In genomic region chr1:65425697-65426096, GRCh38 we compare ENCODE assay signal across 12 cellular contexts. TPM values are rescaled to one million over a fixed set of nuclear protein-coding genes. Genes with fewer than 3 reads are reported as not detected.
DNase-seq lines count a peak whose midpoint lies in the region; ATAC-seq and TF ChIP-seq lines count a peak whose summit lies in the region.
"Had no signal": no experiment of that assay in that cellular context is flagged by ENCODE, and none has a peak within 500 bp of the region (broad histone marks: within the 10 kb centered on the region; RNA-seq: fewer than 3 reads in every experiment).

No MANE protein-coding gene starts in this region.

- ATAC-seq in GM21360 (IDR thresholded peaks at IDR 0.05; ENCODE audit: unreplicated experiment): no peak
- ATAC-seq in activated CD4-positive, alpha-beta T cell treated with anti-CD3 and anti-CD28 coated beads for 36 hours: no peak
- ATAC-seq: activated naive CD4-positive, alpha-beta T cell treated with anti-CD3 and anti-CD28 coated beads, Interleukin-2, amount 50 U/mL, for 72 hours had no signal

- H3K4me2 ChIP-seq in SK-N-SH (peak overlapping the region; percentile 32), fibroblast of lung (ENCODE audit: extremely low read depth, insufficient read depth, low read length) (no peak overlapping the region)

- peaks cover 31% of the 10 kb centered on the region for H3K36me3 Mint-ChIP-seq in activated CD4-positive, alpha-beta T cell treated with anti-CD3 and anti-CD28 coated beads, Interleukin-2, amount 10 ng/mL, durations not matched to agents 24 days and 14 days (ENCODE audit: low read depth)
- H3K36me3 Mint-ChIP-seq in activated CD4-positive, alpha-beta T cell treated with anti-CD3 and anti-CD28 coated beads for 36 hours (ENCODE audit: low read depth): peaks cover 25% of the 10 kb centered on the region

- H3K9me3 ChIP-seq in SK-N-SH (no peaks in the 10 kb centered on the region), fibroblast of lung (ENCODE audit: control insufficient read depth, insufficient read depth, low read depth, low read length) (no peaks in the 10 kb centered on the region)
- H3K9me3 ChIP-seq: vagina had no signal

- peak; percentile 61 for DNase-seq in H4 (ENCODE audit: low spot score)
- no peak for DNase-seq in SK-N-SH
- DNase-seq in fibroblast of lung (ENCODE audit: low read depth in 2 of 2): peak; percentile 44 to 88
- DNase-seq in pulmonary artery endothelial cell (ENCODE audit: low read depth, low spot score): peak; percentile 87
- no peak for DNase-seq in activated CD4-positive, alpha-beta T cell treated with anti-CD3 and anti-CD28 coated beads, Interleukin-2, amount 10 ng/mL, durations not matched to agents 24 days and 14 days
- no peak for DNase-seq in activated CD4-positive, alpha-beta T cell treated with anti-CD3 and anti-CD28 coated beads for 36 hours
- no peak for DNase-seq in DMS79 treated with DMSO at 0.1 percent for 48 hours (lab: John Stamatoyannopoulos, UW)
- DNase-seq: DMS79, MM.1S had no signal

- peaks cover 32% of the 10 kb centered on the region for H3F3A ChIP-seq in SK-N-SH (replicated peaks; ENCODE audit: insufficient read depth)

- H3K9me3 Mint-ChIP-seq in activated CD4-positive, alpha-beta T cell treated with anti-CD3 and anti-CD28 coated beads, Interleukin-2, amount 10 ng/mL, durations not matched to agents 24 days and 14 days: no peaks in the 10 kb centered on the region
- H3K9me3 Mint-ChIP-seq in activated CD4-positive, alpha-beta T cell treated with anti-CD3 and anti-CD28 coated beads for 36 hours (ENCODE audit: low read depth): no peaks in the 10 kb centered on the region
- H3K9me3 Mint-ChIP-seq: activated naive CD4-positive, alpha-beta T cell treated with anti-CD3 and anti-CD28 coated beads, Interleukin-2, amount 50 U/mL, for 72 hours had no signal

- H3K4me3 ChIP-seq in SK-N-SH (ENCODE audit: low read depth in 2 of 2, low read length in 1 of 2): no peak overlapping the region
- no peak overlapping the region for H3K4me3 ChIP-seq in fibroblast of lung (replicated peaks in 1 of 4; ENCODE audit: control extremely low read depth in 1 of 4, insufficient read depth in 1 of 4, low read depth in 3 of 4, low read length in 4 of 4)
- H3K4me3 ChIP-seq: vagina had no signal

- peak in 1 of 2 experiments; percentile 33; a peak in 1 of 4 replicates for TF ChIP-seq EP300 in SK-N-SH (IDR thresholded peaks at IDR 0.05; ENCODE audit: borderline replicate concordance in 1 of 2, low read depth in 1 of 2, low read length in 1 of 2)

- no peaks in the 10 kb centered on the region for H3K9me2 ChIP-seq in SK-N-SH

- TF ChIP-seq RAD21 in SK-N-SH (IDR thresholded peaks at IDR 0.05; ENCODE audit: low read length): no peak

- H3K4me1 ChIP-seq in SK-N-SH (ENCODE audit: control insufficient read depth in 1 of 2, insufficient read depth in 2 of 2, low read depth in 1 of 2, low read length in 1 of 2) (peaks cover 10 to 37% of the 10 kb centered on the region in 2 experiments), fibroblast of lung (ENCODE audit: control insufficient read depth, extremely low read depth, insufficient read depth, low read length) (peaks cover 19% of the 10 kb centered on the region)

- H3K27me3 ChIP-seq in SK-N-SH (ENCODE audit: insufficient read depth) (no peaks in the 10 kb centered on the region), fibroblast of lung (ENCODE audit: control insufficient read depth, insufficient read depth, low read length) (no peaks in the 10 kb centered on the region)
- H3K27me3 ChIP-seq: vagina had no signal

- TF ChIP-seq CTCF in SK-N-SH (IDR thresholded peaks at IDR 0.05) (no peak), fibroblast of lung (conservative IDR thresholded peaks at IDR 0.05 in 1 of 2, IDR thresholded peaks at IDR 0.05 in 1 of 2; ENCODE audit: low read depth in 1 of 2, low read length in 2 of 2) (no peak)

- intact Hi-C loops in activated CD4-positive, alpha-beta T cell treated with anti-CD3 and anti-CD28 coated beads, Interleukin-2, amount 10 ng/mL, durations not matched to agents 24 days and 14 days (cut with micrococcal nuclease): loop anchor here (10.0 kb wide), 2 partner anchors 1499 to 1831 kb away; partner anchors contain the start of genes DNAI4, MIER1 and PGM1
- intact Hi-C loops in activated CD4-positive, alpha-beta T cell treated with anti-CD3 and anti-CD28 coated beads for 36 hours (cut with DNase I, micrococcal nuclease): loop anchor here in 1 of 2 experiments (10.0 kb wide), 1 partner anchor 1019 kb away; no protein-coding TSS in a partner anchor

- peaks cover 64% of the 10 kb centered on the region for H3K79me2 ChIP-seq in SK-N-SH (ENCODE audit: insufficient read depth)
- peaks cover 43% of the 10 kb centered on the region for H3K79me2 ChIP-seq in fibroblast of lung (ENCODE audit: control insufficient read depth, insufficient read depth, low read length)

- H3K4me3 Mint-ChIP-seq in activated CD4-positive, alpha-beta T cell treated with anti-CD3 and anti-CD28 coated beads, Interleukin-2, amount 10 ng/mL, durations not matched to agents 24 days and 14 days: no peak overlapping the region
- no peak overlapping the region for H3K4me3 Mint-ChIP-seq in activated CD4-positive, alpha-beta T cell treated with anti-CD3 and anti-CD28 coated beads for 36 hours

- WGBS in SK-N-SH (ENCODE audit: low lambda C conversion rate): 49% methylated on average over 3 of the region's 3 CpGs

- CTCF ChIA-PET in SK-N-SH (lab: Yijun Ruan, JAX): interaction anchor here (6.7 kb wide), 1 partner anchor 262 kb away, joined by 56 read pairs; no protein-coding TSS in a partner anchor
- CTCF ChIA-PET in activated CD4-positive, alpha-beta T cell treated with anti-CD3 and anti-CD28 coated beads for 36 hours (lab: Charles Lee): no interaction called here

- no peak overlapping the region for H2AFZ ChIP-seq in SK-N-SH (ENCODE audit: low read depth)
- no peak overlapping the region for H2AFZ ChIP-seq in fibroblast of lung (ENCODE audit: low read length)

- H3K27me3 Mint-ChIP-seq in activated CD4-positive, alpha-beta T cell treated with anti-CD3 and anti-CD28 coated beads, Interleukin-2, amount 10 ng/mL, durations not matched to agents 24 days and 14 days: no peaks in the 10 kb centered on the region
- no peaks in the 10 kb centered on the region for H3K27me3 Mint-ChIP-seq in activated CD4-positive, alpha-beta T cell treated with anti-CD3 and anti-CD28 coated beads for 36 hours

- H3K36me3 ChIP-seq in SK-N-SH (replicated peaks in 1 of 2; ENCODE audit: control insufficient read depth in 1 of 2, insufficient read depth in 2 of 2, low read length in 1 of 2) (peaks cover 28 to 38% of the 10 kb centered on the region in 2 experiments), fibroblast of lung (ENCODE audit: control insufficient read depth, insufficient read depth, low read length) (peaks cover 4% of the 10 kb centered on the region)

- peak overlapping the region; percentile 37; the same call in 1 of the 2 replicates for H3K9ac ChIP-seq in SK-N-SH
- H3K9ac ChIP-seq in fibroblast of lung (ENCODE audit: insufficient read depth, low read length): no peak overlapping the region

- H3K4me1 Mint-ChIP-seq in activated CD4-positive, alpha-beta T cell treated with anti-CD3 and anti-CD28 coated beads, Interleukin-2, amount 10 ng/mL, durations not matched to agents 24 days and 14 days: peaks cover 18% of the 10 kb centered on the region
- H3K4me1 Mint-ChIP-seq in activated CD4-positive, alpha-beta T cell treated with anti-CD3 and anti-CD28 coated beads for 36 hours: peaks cover 8% of the 10 kb centered on the region

- H3K27ac ChIP-seq in SK-N-SH (ENCODE audit: low read depth in 2 of 2, low read length in 1 of 2) (peak overlapping the region; percentile 18 to 74; a peak in 3 of 4 replicates), fibroblast of lung (ENCODE audit: insufficient read depth, low read length) (peak overlapping the region; percentile 53)
- H3K27ac ChIP-seq: vagina had no signal

- H4K20me1 ChIP-seq in SK-N-SH (ENCODE audit: insufficient read depth): peaks cover 7% of the 10 kb centered on the region; the same call in 1 of the 2 replicates
- no peaks in the 10 kb centered on the region for H4K20me1 ChIP-seq in fibroblast of lung (ENCODE audit: control insufficient read depth, extremely low read depth, insufficient read depth, low read length)

- POLR2A ChIA-PET in SK-N-SH (lab: Yijun Ruan, JAX): no interaction called here
- POLR2A ChIA-PET in activated CD4-positive, alpha-beta T cell treated with anti-CD3 and anti-CD28 coated beads for 36 hours (lab: Charles Lee): no interaction called here

- H3K27ac Mint-ChIP-seq in activated CD4-positive, alpha-beta T cell treated with anti-CD3 and anti-CD28 coated beads, Interleukin-2, amount 10 ng/mL, durations not matched to agents 24 days and 14 days: no peak overlapping the region
- no peak overlapping the region for H3K27ac Mint-ChIP-seq in activated CD4-positive, alpha-beta T cell treated with anti-CD3 and anti-CD28 coated beads for 36 hours

RNA-seq across cellular contexts. Expression of gene LEPR, which starts 5.2 kb away (rescaled TPM):
- total RNA-seq in H4 (2014; rRNA removed; shearing (Covaris generic)): 1.9 and 2.4 TPM in 2 replicates
- 2.3 and 3.2 TPM in 2 replicates for polyA plus RNA-seq in SK-N-SH (2012; rRNA removed)
- 4.3 and 5.1 TPM in 2 replicates for polyA plus RNA-seq in SK-N-SH (2012; cell fraction: cytosol; rRNA removed)
- polyA plus RNA-seq in SK-N-SH (2012; cell fraction: nucleus; rRNA removed): 1.4 and 3.0 TPM in 2 replicates
- 10.0 and 20.1 TPM in 2 replicates for total RNA-seq in fibroblast of lung
- 4.1 and 8.0 TPM in 2 replicates for polyA plus RNA-seq in fibroblast of lung
- polyA plus RNA-seq in fibroblast of lung (2012): 2.6 and 4.4 TPM in 2 replicates
- 0.37 and 2.8 TPM in 2 replicates for polyA minus RNA-seq in fibroblast of lung (ENCODE audit: low replicate concordance)
- total RNA-seq in pulmonary artery endothelial cell: 10.2 and 25.1 TPM in 2 replicates
- total RNA-seq in activated CD4-positive, alpha-beta T cell treated with anti-CD3 and anti-CD28 coated beads, Interleukin-2, amount 10 ng/mL, durations not matched to agents 24 days and 14 days: 1.1 and 1.2 TPM in 2 replicates
- total RNA-seq in activated CD4-positive, alpha-beta T cell treated with anti-CD3 and anti-CD28 coated beads for 36 hours: 1 to 10 TPM; 2.7 to 3.7 TPM

RNA-seq across cellular contexts. Expression of gene LEPROT, which starts 5.2 kb away (rescaled TPM):
- 32.8 and 43.4 TPM in 2 replicates for total RNA-seq in H4 (2014; rRNA removed; shearing (Covaris generic))
- polyA plus RNA-seq in SK-N-SH (2012; rRNA removed) (38.9 and 69.3 TPM in 2 replicates), fibroblast of lung (58.2 and 101 TPM in 2 replicates)
- polyA plus RNA-seq in SK-N-SH (2012; cell fraction: cytosol; rRNA removed): 54.9 and 57.5 TPM in 2 replicates
- polyA plus RNA-seq in SK-N-SH (2012; cell fraction: nucleus; rRNA removed): 19.8 and 51.3 TPM in 2 replicates
- total RNA-seq in fibroblast of lung (37.5 and 46.0 TPM in 2 replicates), pulmonary artery endothelial cell (49.1 and 51.2 TPM in 2 replicates)
- polyA plus RNA-seq in fibroblast of lung (2012): 43.5 and 77.5 TPM in 2 replicates
- polyA minus RNA-seq in fibroblast of lung (ENCODE audit: low replicate concordance): 11.8 and 18.7 TPM in 2 replicates
- 17.9 and 20.2 TPM in 2 replicates for total RNA-seq in activated CD4-positive, alpha-beta T cell treated with anti-CD3 and anti-CD28 coated beads, Interleukin-2, amount 10 ng/mL, durations not matched to agents 24 days and 14 days
- 10 to 100 TPM; 11.2 to 19.1 TPM for total RNA-seq in activated CD4-positive, alpha-beta T cell treated with anti-CD3 and anti-CD28 coated beads for 36 hours

Comparison
In these comparisons a context has a peak if more than half of its experiments do, and no peak if none do; other contexts are left out.
1. DNase-seq: peak in H4 (single experiment), fibroblast of lung (2 of 2) and pulmonary artery endothelial cell (single experiment); none in SK-N-SH (single experiment), activated CD4-positive, alpha-beta T cell treated with anti-CD3 and anti-CD28 coated beads, Interleukin-2, amount 10 ng/mL, durations not matched to agents 24 days and 14 days (single experiment), activated CD4-positive, alpha-beta T cell treated with anti-CD3 and anti-CD28 coated beads for 36 hours (single experiment) and DMS79 treated with DMSO at 0.1 percent for 48 hours (single experiment).